In the genomic region with DNA sequence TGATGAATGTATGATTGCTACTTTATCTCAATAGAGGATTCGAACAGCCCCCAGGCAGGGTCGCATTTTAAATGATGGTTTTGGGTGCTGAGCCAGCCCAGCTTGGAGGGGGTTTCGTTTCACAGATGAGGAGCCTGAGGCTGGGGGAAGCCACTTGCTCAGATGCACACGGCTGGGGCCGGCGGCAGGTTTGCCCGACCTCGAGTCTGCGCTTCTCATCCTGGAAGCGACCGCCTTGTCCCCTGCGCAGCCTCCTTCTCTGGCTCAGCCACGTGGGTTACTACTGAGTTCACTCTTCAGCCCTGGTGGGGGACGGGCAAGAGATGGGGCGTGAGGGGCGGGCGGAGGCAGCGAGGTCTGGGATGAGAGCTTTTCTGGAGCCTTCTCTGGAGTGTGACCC, we compare ENCODE assay signal across 11 cellular contexts. TPM values are rescaled to one million over a fixed set of nuclear protein-coding genes. Genes with fewer than 3 reads are reported as not detected.
"Had no signal": no experiment of that assay in that cellular context is flagged by ENCODE, and none has a peak within 500 bp of the region (broad histone marks: within the 10 kb centered on the region; RNA-seq: fewer than 3 reads in every experiment).

No MANE protein-coding gene starts in this region.

- H3K27me3 ChIP-seq: uterus had no signal

- H3K27ac ChIP-seq: stomach, thoracic aorta, uterus had no signal

- H3K36me3 ChIP-seq: stomach, thoracic aorta, uterus had no signal

- H3K4me1 ChIP-seq: uterus had no signal

- H3K9me3 ChIP-seq: stomach, thoracic aorta, uterus had no signal

- ATAC-seq: activated CD4-positive, CD25-positive, alpha-beta regulatory T cell treated with anti-CD3 and anti-CD28 coated beads, Interleukin-2, amount 50 U/mL, for 24 hours had no signal

- DNase-seq: activated CD4-positive, alpha-beta T cell treated with anti-CD3 and anti-CD28 coated beads, Interleukin-2, amount 50 U/mL, for 48 hours; activated CD8-positive, alpha-beta memory T cell treated with anti-CD3 and anti-CD28 coated beads, Interleukin-2, amount 50 U/mL, for 48 hours; amniotic stem cell; endodermal cell; hypothalamus; stimulated activated CD4-positive, alpha-beta T cell treated with anti-CD3 and anti-CD28 coated beads, Interleukin-4, amount 100 ng/mL, for 4 hours; stomach; uterus had no signal

- H3K4me3 ChIP-seq: stomach, thoracic aorta, uterus had no signal

RNA-seq across cellular contexts. Expression of a gene that starts 25.3 kb away (rescaled TPM):
- total RNA-seq: activated T-helper 1 cell treated with anti-CD3 and anti-CD28 coated beads, Interleukin-12 subunit alpha, Interleukin-12 subunit beta, Interleukin-2, Interleukin-4 antibody, amounts not matched to agents 30 ng/mL and 10 ng/mL and 1 ng/mL, durations not matched to agents 14 hours and 24 hours and 36 hours; thoracic aorta; uterus had no signal
